Comparison of ENCODE assay signal across 17 cellular contexts in genomic region chr4:56658410-56659003, GRCh38. TPM values are rescaled to one million over a fixed set of nuclear protein-coding genes. Genes with fewer than 3 reads are reported as not detected.
A peak's percentile ranks its signal among the peaks of the same experiment; 100 is the strongest.
DNase-seq lines count a peak whose midpoint lies in the region; ATAC-seq and TF ChIP-seq lines count a peak whose summit lies in the region.
"Had no signal": no experiment of that assay in that cellular context is flagged by ENCODE, and none has a peak within 500 bp of the region (broad histone marks: within the 10 kb centered on the region; RNA-seq: fewer than 3 reads in every experiment).

No MANE protein-coding gene starts in this region.

- TF ChIP-seq RAD21 in SK-N-SH (IDR thresholded peaks at IDR 0.05; ENCODE audit: low read length), result no peak

- TF ChIP-seq CTCF in SK-N-SH (IDR thresholded peaks at IDR 0.05), result no peak
- no peak for TF ChIP-seq CTCF in astrocyte of the cerebellum (IDR thresholded peaks at IDR 0.05; ENCODE audit: low read depth, low read length, missing control alignments)
- TF ChIP-seq CTCF in transverse colon (IDR thresholded peaks at IDR 0.05), result no peak
- no peak for TF ChIP-seq CTCF in heart right ventricle (IDR thresholded peaks at IDR 0.05)

- H3K4me1 ChIP-seq in SK-N-SH (ENCODE audit: control insufficient read depth in 1 of 2, insufficient read depth in 2 of 2, low read depth in 1 of 2, low read length in 1 of 2) (peaks cover 5 to 11% of the 10 kb centered on the region in 2 experiments; a peak in 1 of 4 replicates), transverse colon (peaks cover 11 to 30% (median 25%) of the 10 kb centered on the region in 4 donors), heart right ventricle (peaks cover 0 to 31% (median 20%) of the 10 kb centered on the region in 9 donors)

- DNase-seq in SK-N-SH, result no peak
- DNase-seq in astrocyte of the cerebellum (ENCODE audit: low read depth), result peak; percentile 34
- DNase-seq in kidney glomerular epithelial cell (lab: John Stamatoyannopoulos, UW), result peak; percentile 34
- DNase-seq in transverse colon, result no peak
- DNase-seq in SW480 (ENCODE audit: low spot score), result no peak
- no peak for DNase-seq in erythroblast (lab: John Stamatoyannopoulos, UW)
- no peak for DNase-seq in heart right ventricle
- DNase-seq: activated CD4-positive, alpha-beta T cell treated with anti-CD3 and anti-CD28 coated beads, Interleukin-2, amount 50 U/mL, for 1 hour; activated T-cell treated with anti-CD3 and anti-CD28 coated beads, Interleukin-2, amount 50 U/mL, for 24 hours; dermis blood vessel endothelial cell; H9; NK-92 treated with Interleukin-12 subunit alpha and Interleukin-12 subunit beta, amount 100 ng/mL, for 24 hours; stomach; T-helper 9 cell had no signal

- TF ChIP-seq POLR2A in transverse colon (IDR thresholded peaks at IDR 0.05), result no peak
- TF ChIP-seq POLR2A in erythroblast (IDR thresholded peaks at IDR 0.05; ENCODE audit: low read length), result no peak

- CTCF ChIA-PET in SK-N-SH (lab: Yijun Ruan, JAX), result interaction anchor here (1.0 to 2.1 kb wide), 6 partner anchors 10 to 178 kb away, joined by 3 to 8 read pairs (median 6); no protein-coding TSS in a partner anchor

- H3K9me3 ChIP-seq in SK-N-SH (no peaks in the 10 kb centered on the region), transverse colon (no peaks in the 10 kb centered on the region), heart right ventricle (no peaks in the 10 kb centered on the region)
- H3K9me3 ChIP-seq: stomach had no signal

- in situ Hi-C loops in astrocyte of the cerebellum (cut with HindIII; ENCODE audit: low sequenced_read_pairs) (no loop called here), transverse colon (cut with MboI; ENCODE audit: low pct_ligation_motif_present in 1 of 4, low pct_unique_long_range_greater_than_20kb in 1 of 4, low sequenced_read_pairs in 3 of 4) (no loop called here)

- H3K9ac ChIP-seq in SK-N-SH, result no peak overlapping the region

- H3K27ac ChIP-seq in SK-N-SH (ENCODE audit: low read depth in 2 of 2, low read length in 1 of 2) (no peak overlapping the region), transverse colon (peak overlapping the region; percentile 20 to 81 (median 50)), heart right ventricle (no peak overlapping the region)
- H3K27ac ChIP-seq: 22Rv1 had no signal

- H4K20me1 ChIP-seq in SK-N-SH (ENCODE audit: insufficient read depth), result no peaks in the 10 kb centered on the region

- no peaks in the 10 kb centered on the region for H3K79me2 ChIP-seq in SK-N-SH (ENCODE audit: insufficient read depth)

- intact Hi-C loops in transverse colon (cut with DNase I; ENCODE audit: low total_unique reads), result no loop called here
- intact Hi-C loops in heart right ventricle (cut with DNase I), result loop anchor here in 2 of 10 donors (10.0 kb wide), 1 partner anchor 136 kb away; no protein-coding TSS in a partner anchor

- H3K4me3 ChIP-seq in SK-N-SH (ENCODE audit: low read depth in 2 of 2, low read length in 1 of 2) (no peak overlapping the region), astrocyte of the cerebellum (ENCODE audit: low read depth, low read length) (no peak overlapping the region), transverse colon (no peak overlapping the region), heart right ventricle (no peak overlapping the region)
- H3K4me3 ChIP-seq: stomach had no signal

- H3F3A ChIP-seq in SK-N-SH (replicated peaks; ENCODE audit: insufficient read depth), result no peaks in the 10 kb centered on the region

- no peak for TF ChIP-seq EP300 in SK-N-SH (IDR thresholded peaks at IDR 0.05; ENCODE audit: borderline replicate concordance in 1 of 2, low read depth in 1 of 2, low read length in 1 of 2)
- TF ChIP-seq EP300 in transverse colon (IDR thresholded peaks at IDR 0.05; ENCODE audit: low read depth), result no peak

- 41% methylated on average over 5 of the region's 5 CpGs for WGBS in SK-N-SH (ENCODE audit: low lambda C conversion rate)
- WGBS in transverse colon (ENCODE audit: low coverage in 1 of 2), 2 donors, result 45 to 46% methylated on average over 4 to 5 of the region's 5 CpGs
- WGBS in heart right ventricle, 2 donors, result 75% methylated on average over 5 of the region's 5 CpGs

- ATAC-seq in SK-N-SH treated with all-trans-retinoic acid at 6 μM for 48 hours (no peak), heart right ventricle (no peak)

- H3K27me3 ChIP-seq in SK-N-SH (ENCODE audit: insufficient read depth) (peaks cover 57% of the 10 kb centered on the region), transverse colon (peaks cover 64% of the 10 kb centered on the region), heart right ventricle (peaks cover 4 to 57% (median 45%) of the 10 kb centered on the region in 7 donors)

- H3K36me3 ChIP-seq in SK-N-SH (replicated peaks in 1 of 2; ENCODE audit: control insufficient read depth in 1 of 2, insufficient read depth in 2 of 2, low read length in 1 of 2), result no peaks in the 10 kb centered on the region
- no peaks in the 10 kb centered on the region for H3K36me3 ChIP-seq in transverse colon
- no peaks in the 10 kb centered on the region for H3K36me3 ChIP-seq in heart right ventricle
- H3K36me3 ChIP-seq: stomach had no signal

- no peak overlapping the region for H3K4me2 ChIP-seq in SK-N-SH

- POLR2A ChIA-PET in SK-N-SH (lab: Yijun Ruan, JAX), result no interaction called here

- no peak overlapping the region for H2AFZ ChIP-seq in SK-N-SH (ENCODE audit: low read depth)

- H3K9me2 ChIP-seq in SK-N-SH, result no peaks in the 10 kb centered on the region

TF ChIP-seq in SK-N-SH, 30 proteins besides CTCF, POLR2A, EP300 and RAD21:
- TF ChIP-seq PBX3 (IDR thresholded peaks at IDR 0.05) (0 out of 2 replicates have a peak, but pooled peaks have one; percentile 9), ZBTB33 (IDR thresholded peaks at IDR 0.05; ENCODE audit: borderline replicate concordance, low read depth) (no peak)

TF ChIP-seq in SK-N-SH treated with all-trans-retinoic acid at 6 μM for 48 hours, 23 proteins besides CTCF, POLR2A, EP300 and RAD21 (continues in another document):
- no peak for TF ChIP-seq CREB5 (CRISPR knock-in tag; IDR thresholded peaks at IDR 0.05; ENCODE audit: low read depth)
- no peak for TF ChIP-seq TCF4 (CRISPR knock-in tag; IDR thresholded peaks at IDR 0.05; ENCODE audit: borderline replicate concordance)
- TF ChIP-seq GLIS3 (CRISPR knock-in tag; IDR thresholded peaks at IDR 0.05), result no peak
- no peak for TF ChIP-seq ESRRG (CRISPR knock-in tag; IDR thresholded peaks at IDR 0.05)
- TF ChIP-seq ZNF8 (CRISPR knock-in tag; IDR thresholded peaks at IDR 0.05), result no peak
- TF ChIP-seq ARNTL (CRISPR knock-in tag; IDR thresholded peaks at IDR 0.05; ENCODE audit: borderline replicate concordance, low read depth), result no peak
- no peak for TF ChIP-seq ZC3H10 (CRISPR knock-in tag; IDR thresholded peaks at IDR 0.05)
- TF ChIP-seq TOX (CRISPR knock-in tag; IDR thresholded peaks at IDR 0.05; ENCODE audit: borderline replicate concordance), result no peak
- TF ChIP-seq PATZ1 (CRISPR knock-in tag; IDR thresholded peaks at IDR 0.05; ENCODE audit: borderline replicate concordance), result no peak
- no peak for TF ChIP-seq ZFP3 (CRISPR knock-in tag; IDR thresholded peaks at IDR 0.05)

RNA-seq across cellular contexts. Expression of gene HOPX, which starts 22.6 kb away (rescaled TPM):
- polyA plus RNA-seq in SK-N-SH (2012; rRNA removed), result 0.05 and 0.08 TPM in 2 replicates
- polyA plus RNA-seq in SK-N-SH (2012; cell fraction: cytosol; rRNA removed), result 0.05 and 0.08 TPM in 2 replicates
- polyA plus RNA-seq in SK-N-SH (2012; cell fraction: nucleus; rRNA removed), result not detected in 2 replicates
- 10 to 100 TPM in 1 of 4 donors, 1 to 10 TPM in 3; 2.6 to 27.5 (median 7.7) TPM for total RNA-seq in transverse colon
- total RNA-seq in heart right ventricle, result 10 to 100 TPM in 4 of 10 donors, 1 to 10 TPM in 4, under 1 TPM in 2; 0.39 to 90.9 (median 6.1) TPM
- 10 to 100 TPM; 13.1 to 56.3 TPM for polyA plus RNA-seq in heart right ventricle
- total RNA-seq: G401, H9 had no signal

Comparison
In these comparisons a context has a peak if more than half of its experiments do, and no peak if none do; other contexts are left out.
1. DNase-seq: peak in astrocyte of the cerebellum (single experiment) and kidney glomerular epithelial cell (single experiment); none in SK-N-SH (single experiment), transverse colon (single experiment), SW480 (single experiment), erythroblast (0 of 2) and heart right ventricle (0 of 2).
2. H3K27ac ChIP-seq: peak in transverse colon (4 of 4); none in SK-N-SH (0 of 2) and heart right ventricle (0 of 10).